ENCODE assay signal across 1 cellular context in genomic region chr2:241887806-241888522, GRCh38.
TF ChIP-seq lines count a peak whose summit lies in the region.

No MANE protein-coding gene starts in this region.

TF ChIP-seq in A549, 52 proteins besides CTCF, POLR2A, EP300 and RAD21 (continued from another document):
- TF ChIP-seq HES2 (IDR thresholded peaks at IDR 0.05) (no peak), GATA3 (IDR thresholded peaks at IDR 0.05; ENCODE audit: borderline replicate concordance) (no peak), NPAS2 (CRISPR knock-in tag; IDR thresholded peaks at IDR 0.05; ENCODE audit: borderline replicate concordance) (no peak), ELK1 (IDR thresholded peaks at IDR 0.05; ENCODE audit: low read depth, low read length) (no peak), POLR2AphosphoS2 (conservative IDR thresholded peaks at IDR 0.05; ENCODE audit: low read length) (no peak), EHMT2 (IDR thresholded peaks at IDR 0.05; ENCODE audit: low read depth) (no peak), MAFK (IDR thresholded peaks at IDR 0.05; ENCODE audit: partially characterized antibody) (no peak), HDAC2 (IDR thresholded peaks at IDR 0.05) (no peak), RARB (CRISPR knock-in tag; IDR thresholded peaks at IDR 0.05) (no peak), MAZ (IDR thresholded peaks at IDR 0.05; ENCODE audit: borderline replicate concordance, low read depth, low read length) (no peak)
